In genomic region chr6:13697857-13698256, GRCh38 we compare ENCODE assay signal across 26 cellular contexts. TPM values are rescaled to one million over a fixed set of nuclear protein-coding genes. Genes with fewer than 3 reads are reported as not detected.
A peak's percentile ranks its signal among the peaks of the same experiment; 100 is the strongest.
DNase-seq lines count a peak whose midpoint lies in the region; ATAC-seq and TF ChIP-seq lines count a peak whose summit lies in the region.
"Had no signal": no experiment of that assay in that cellular context is flagged by ENCODE, and none has a peak within 500 bp of the region (broad histone marks: within the 10 kb centered on the region; RNA-seq: fewer than 3 reads in every experiment).

No MANE protein-coding gene starts in this region.

- no peak for TF ChIP-seq CTCF in right lobe of liver (IDR thresholded peaks at IDR 0.05)

- no peak overlapping the region for H3K4me3 ChIP-seq in right lobe of liver
- H3K4me3 ChIP-seq: ascending aorta, GM12878, HAP-1, lung, psoas muscle, SJSA1, upper lobe of right lung had no signal

- peaks cover 21% of the 10 kb centered on the region for H3K36me3 Mint-ChIP-seq in activated CD4-positive, alpha-beta memory T cell treated with anti-CD3 and anti-CD28 coated beads for 36 hours
- H3K36me3 Mint-ChIP-seq in activated CD4-positive, alpha-beta memory T cell treated with anti-CD3 and anti-CD28 coated beads, Interleukin-2, amount 10 ng/mL, durations not matched to agents 7 days and 5 days (ENCODE audit: low read depth), result peaks cover 44% of the 10 kb centered on the region
- peaks cover 9% of the 10 kb centered on the region for H3K36me3 Mint-ChIP-seq in activated naive CD8-positive, alpha-beta T cell
- peaks cover 0 to 19% (median 0%) of the 10 kb centered on the region in 3 donors for H3K36me3 Mint-ChIP-seq in naive thymus-derived CD8-positive, alpha-beta T cell

- no peak for ATAC-seq in naive thymus-derived CD8-positive, alpha-beta T cell
- ATAC-seq in GM18907 (IDR thresholded peaks at IDR 0.05; ENCODE audit: unreplicated experiment) (no peak), right lobe of liver (no peak)
- ATAC-seq: GM12878, psoas muscle, upper lobe of right lung had no signal

- H3K9me3 Mint-ChIP-seq in activated CD4-positive, alpha-beta memory T cell treated with anti-CD3 and anti-CD28 coated beads for 36 hours, result no peaks in the 10 kb centered on the region
- H3K9me3 Mint-ChIP-seq in activated CD4-positive, alpha-beta memory T cell treated with anti-CD3 and anti-CD28 coated beads, Interleukin-2, amount 10 ng/mL, durations not matched to agents 7 days and 5 days, result no peaks in the 10 kb centered on the region
- no peaks in the 10 kb centered on the region for H3K9me3 Mint-ChIP-seq in activated naive CD8-positive, alpha-beta T cell (ENCODE audit: low read depth)
- H3K9me3 Mint-ChIP-seq in naive thymus-derived CD8-positive, alpha-beta T cell, result no peaks in the 10 kb centered on the region
- H3K9me3 Mint-ChIP-seq: activated CD4-positive, alpha-beta T cell treated with anti-CD3 and anti-CD28 coated beads, Interleukin-2, amount 10 ng/mL, durations not matched to agents 24 days and 14 days had no signal

- intact Hi-C loops in activated CD4-positive, alpha-beta memory T cell treated with anti-CD3 and anti-CD28 coated beads for 36 hours (cut with micrococcal nuclease), result no loop called here
- intact Hi-C loops in right lobe of liver (cut with DNase I), result no loop called here

- H3K27ac Mint-ChIP-seq in activated CD4-positive, alpha-beta memory T cell treated with anti-CD3 and anti-CD28 coated beads for 36 hours, result peak overlapping the region; percentile 4
- no peak overlapping the region for H3K27ac Mint-ChIP-seq in activated CD4-positive, alpha-beta memory T cell treated with anti-CD3 and anti-CD28 coated beads, Interleukin-2, amount 10 ng/mL, durations not matched to agents 7 days and 5 days
- peak overlapping the region; percentile 72 for H3K27ac Mint-ChIP-seq in activated naive CD8-positive, alpha-beta T cell
- H3K27ac Mint-ChIP-seq in naive thymus-derived CD8-positive, alpha-beta T cell, result peak overlapping the region in 9 of 10 donors; percentile 0 to 84 (median 74)

- DNase-seq in activated CD4-positive, alpha-beta memory T cell treated with anti-CD3 and anti-CD28 coated beads for 36 hours, result no peak
- DNase-seq in activated CD4-positive, alpha-beta memory T cell treated with anti-CD3 and anti-CD28 coated beads, Interleukin-2, amount 10 ng/mL, durations not matched to agents 7 days and 5 days, result no peak
- DNase-seq in ELR (ENCODE audit: low read depth) (peak; percentile 33), right lobe of liver (no peak), NCI-H2029 (lab: John Stamatoyannopoulos, UW) (no peak)
- no peak for DNase-seq in naive thymus-derived CD8-positive, alpha-beta T cell
- DNase-seq: activated CD4-positive, alpha-beta T cell treated with anti-CD3 and anti-CD28 coated beads, Interleukin-2, amount 10 ng/mL, durations not matched to agents 24 days and 14 days; activated gamma-delta T cell treated with Interleukin-2 at 50 U/mL for 16 hours; Calu3; caudate nucleus; dermis blood vessel endothelial cell; DND-41; NCI-H1105; NCI-H1930; NCI-H69; psoas muscle; stimulated activated CD4-positive, alpha-beta T cell treated with anti-CD3 and anti-CD28 coated beads, Interleukin-1b, Interleukin-23, amount 100 ng/mL, for 48 hours; upper lobe of right lung had no signal

- TF ChIP-seq POLR2A in right lobe of liver (IDR thresholded peaks at IDR 0.05), result no peak

- 100% methylated on average over 2 of the region's 2 CpGs for WGBS in right lobe of liver (ENCODE audit: insufficient coverage, low coverage, low lambda C conversion rate, missing lambda C conversion rate)

- H3K4me1 Mint-ChIP-seq in activated CD4-positive, alpha-beta memory T cell treated with anti-CD3 and anti-CD28 coated beads for 36 hours (ENCODE audit: low read depth), result peaks cover 69% of the 10 kb centered on the region
- peaks cover 54% of the 10 kb centered on the region for H3K4me1 Mint-ChIP-seq in activated CD4-positive, alpha-beta memory T cell treated with anti-CD3 and anti-CD28 coated beads, Interleukin-2, amount 10 ng/mL, durations not matched to agents 7 days and 5 days
- H3K4me1 Mint-ChIP-seq in activated naive CD8-positive, alpha-beta T cell (ENCODE audit: low read depth), result peaks cover 74% of the 10 kb centered on the region
- peaks cover 34 to 84% (median 74%) of the 10 kb centered on the region in 4 donors for H3K4me1 Mint-ChIP-seq in naive thymus-derived CD8-positive, alpha-beta T cell

- H3K4me3 Mint-ChIP-seq in activated CD4-positive, alpha-beta memory T cell treated with anti-CD3 and anti-CD28 coated beads for 36 hours, result no peak overlapping the region
- no peak overlapping the region for H3K4me3 Mint-ChIP-seq in activated CD4-positive, alpha-beta memory T cell treated with anti-CD3 and anti-CD28 coated beads, Interleukin-2, amount 10 ng/mL, durations not matched to agents 7 days and 5 days
- H3K4me3 Mint-ChIP-seq in activated naive CD8-positive, alpha-beta T cell, result peak overlapping the region; percentile 24
- peak overlapping the region in 4 of 10 donors; percentile 2 to 35 (median 20) for H3K4me3 Mint-ChIP-seq in naive thymus-derived CD8-positive, alpha-beta T cell
- H3K4me3 Mint-ChIP-seq: activated CD4-positive, alpha-beta T cell treated with anti-CD3 and anti-CD28 coated beads, Interleukin-2, amount 10 ng/mL, durations not matched to agents 24 days and 14 days had no signal

- no peaks in the 10 kb centered on the region for H3K27me3 ChIP-seq in right lobe of liver
- H3K27me3 ChIP-seq: ascending aorta, SJSA1, upper lobe of right lung had no signal

- no peaks in the 10 kb centered on the region for H3K9me3 ChIP-seq in right lobe of liver
- H3K9me3 ChIP-seq: ascending aorta, HAP-1, psoas muscle, upper lobe of right lung had no signal

- no peaks in the 10 kb centered on the region for H3K27me3 Mint-ChIP-seq in activated CD4-positive, alpha-beta memory T cell treated with anti-CD3 and anti-CD28 coated beads for 36 hours
- no peaks in the 10 kb centered on the region for H3K27me3 Mint-ChIP-seq in activated CD4-positive, alpha-beta memory T cell treated with anti-CD3 and anti-CD28 coated beads, Interleukin-2, amount 10 ng/mL, durations not matched to agents 7 days and 5 days
- no peaks in the 10 kb centered on the region for H3K27me3 Mint-ChIP-seq in activated naive CD8-positive, alpha-beta T cell
- no peaks in the 10 kb centered on the region for H3K27me3 Mint-ChIP-seq in naive thymus-derived CD8-positive, alpha-beta T cell
- H3K27me3 Mint-ChIP-seq: activated CD4-positive, alpha-beta T cell treated with anti-CD3 and anti-CD28 coated beads, Interleukin-2, amount 10 ng/mL, durations not matched to agents 24 days and 14 days had no signal

- peaks cover 0 to 6% (median 0%) of the 10 kb centered on the region in 4 donors for H3K36me3 ChIP-seq in right lobe of liver

- POLR2A ChIA-PET in activated CD4-positive, alpha-beta memory T cell treated with anti-CD3 and anti-CD28 coated beads for 36 hours (lab: Charles Lee), result interaction anchor here (1.0 kb wide), 1 partner anchor 83 kb away, joined by 3 read pairs; the partner anchor contains the start of gene NOL7
- POLR2A ChIA-PET in activated CD4-positive, alpha-beta memory T cell treated with anti-CD3 and anti-CD28 coated beads, Interleukin-2, amount 10 ng/mL, durations not matched to agents 7 days and 5 days (lab: Charles Lee), result interaction anchor here (0.8 to 4.3 kb wide), 2 partner anchors 13 to 82 kb away, joined by 3 to 59 read pairs; partner anchors contain the start of gene RANBP9
- POLR2A ChIA-PET in naive thymus-derived CD8-positive, alpha-beta T cell (lab: Charles Lee), result interaction anchor here (4.4 kb wide), 1 partner anchor 14 kb away, joined by 24 read pairs; the partner anchor contains the start of gene RANBP9

- H3K4me1 ChIP-seq in right lobe of liver, result peaks cover 0 to 16% (median 0%) of the 10 kb centered on the region in 4 donors

- no peak overlapping the region for H3K27ac ChIP-seq in right lobe of liver
- H3K27ac ChIP-seq: HL-60, psoas muscle, SJSA1, upper lobe of right lung had no signal

- CTCF ChIA-PET in activated CD4-positive, alpha-beta memory T cell treated with anti-CD3 and anti-CD28 coated beads for 36 hours (lab: Charles Lee), result interaction anchor here (0.9 to 1.0 kb wide), 2 partner anchors 18 to 369 kb away, joined by 3 read pairs; no protein-coding TSS in a partner anchor
- CTCF ChIA-PET in activated CD4-positive, alpha-beta memory T cell treated with anti-CD3 and anti-CD28 coated beads, Interleukin-2, amount 10 ng/mL, durations not matched to agents 7 days and 5 days (lab: Charles Lee), result interaction anchor here (1.6 kb wide), 1 partner anchor 83 kb away, joined by 5 read pairs; the partner anchor contains the start of gene NOL7

RNA-seq across cellular contexts. Expression of gene RANBP9, which starts 13.8 kb away (rescaled TPM):
- 10 to 100 TPM; 63.7 to 66.2 TPM for total RNA-seq in activated CD4-positive, alpha-beta memory T cell treated with anti-CD3 and anti-CD28 coated beads for 36 hours
- total RNA-seq in activated CD4-positive, alpha-beta memory T cell treated with anti-CD3 and anti-CD28 coated beads, Interleukin-2, amount 10 ng/mL, durations not matched to agents 7 days and 5 days, result 10 to 100 TPM; 66.8 to 69.1 TPM
- total RNA-seq in naive thymus-derived CD8-positive, alpha-beta T cell, result 10 to 100 TPM; 50.4 to 57.2 TPM
- 1 to 10 TPM; 1.9 to 5.6 (median 3.9) TPM for polyA plus RNA-seq in naive thymus-derived CD8-positive, alpha-beta T cell
- 10 to 100 TPM; 14.1 to 17.9 (median 15.9) TPM for total RNA-seq in right lobe of liver
